ENCODE assay signal across 12 cellular contexts in the genomic region with DNA sequence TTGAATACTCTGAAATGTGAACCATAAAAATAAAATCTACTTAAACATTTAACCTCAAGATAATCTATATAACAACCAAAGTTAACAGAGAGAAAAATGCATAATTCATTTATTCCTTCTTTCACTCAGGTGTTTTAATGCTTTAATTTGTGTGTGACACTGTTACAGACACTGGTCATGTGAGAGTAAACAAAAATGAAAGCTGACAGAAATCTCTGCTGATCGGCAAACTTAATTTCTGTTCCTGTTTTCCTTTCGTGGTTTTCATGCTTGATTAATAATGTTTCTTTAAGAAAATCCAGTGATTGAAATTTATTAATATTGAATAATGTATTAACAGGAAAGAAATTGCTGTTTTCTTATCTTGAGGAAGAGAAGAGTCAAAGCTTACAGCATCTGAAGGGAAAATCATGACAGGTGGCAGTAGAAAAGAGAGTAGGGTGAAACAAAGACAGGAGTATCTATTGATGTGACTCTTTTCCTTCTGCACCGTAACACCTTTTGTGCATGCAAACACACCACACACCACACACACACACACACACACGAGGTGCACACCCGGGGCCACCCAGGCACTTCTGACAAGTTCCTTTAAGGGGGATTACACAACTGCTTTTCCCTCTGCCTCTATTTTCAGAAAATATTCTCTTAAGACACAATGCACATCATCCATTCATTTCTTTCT. TPM values are rescaled to one million over a fixed set of nuclear protein-coding genes. Genes with fewer than 3 reads are reported as not detected.
DNase-seq lines count a peak whose midpoint lies in the region; ATAC-seq, FAIRE-seq and TF ChIP-seq lines count a peak whose summit lies in the region.
"Had no signal": no experiment of that assay in that cellular context is flagged by ENCODE, and none has a peak within 500 bp of the region (broad histone marks: within the 10 kb centered on the region; RNA-seq: fewer than 3 reads in every experiment).

No MANE protein-coding gene starts in this region.

- no peak for TF ChIP-seq RAD21 in GM12878 (IDR thresholded peaks at IDR 0.05; ENCODE audit: insufficient read depth, low read depth, low read length)

- H3K18ac ChIP-seq in mesendoderm (ENCODE audit: low read length) = no peak overlapping the region

- no peak overlapping the region for H4K5ac ChIP-seq in mesendoderm (ENCODE audit: low read length)

- peaks cover 0 to 9% (median 7%) of the 10 kb centered on the region in 3 donors for H3K9me3 Mint-ChIP-seq in T-cell

- no peak overlapping the region for H2BK15ac ChIP-seq in mesendoderm (replicated peaks; ENCODE audit: low read depth)

- H2AK5ac ChIP-seq in mesendoderm (ENCODE audit: low read length) = no peak overlapping the region

- H3K4me2 ChIP-seq in GM12878 (ENCODE audit: control insufficient read depth, insufficient read depth) = peak overlapping the region; percentile 87
- no peak overlapping the region for H3K4me2 ChIP-seq in mesendoderm (ENCODE audit: low read length)

- FAIRE-seq in GM12878 (lab: Jason Lieb, UNC) = peak; percentile 93

- H3K9ac ChIP-seq in GM12878 (ENCODE audit: control insufficient read depth, insufficient read depth, low read length) (no peak overlapping the region), mesendoderm (ENCODE audit: low read length) (no peak overlapping the region)
- H3K9ac ChIP-seq: parathyroid adenoma had no signal

- BruUV-seq in GM12878 (replicated peaks; lab: Mats Ljungman, UMichigan) = no TSS peak

- H3K36me3 Mint-ChIP-seq in T-cell = no peaks in the 10 kb centered on the region

- H3K9me3 ChIP-seq in GM12878 (replicated peaks; ENCODE audit: control insufficient read depth, insufficient read depth, low read length) = no peaks in the 10 kb centered on the region

- H3K79me1 ChIP-seq in mesendoderm (ENCODE audit: low read length) = no peaks in the 10 kb centered on the region

- H3K4me1 Mint-ChIP-seq in T-cell = peaks cover 0 to 2% (median 0%) of the 10 kb centered on the region in 3 donors

- H3K27ac Mint-ChIP-seq in T-cell = no peak overlapping the region

- RAD21 ChIA-PET in GM12878 (lab: Charles Lee; ENCODE audit: unreplicated experiment) = no interaction called here

- CTCF ChIA-PET in GM12878 (lab: Yijun Ruan, JAX) = no interaction called here
- CTCF ChIA-PET in T-cell (lab: Charles Lee) = no interaction called here

- peak overlapping the region; percentile 21 for H2AFZ ChIP-seq in GM12878 (ENCODE audit: control insufficient read depth, low read depth, low read length)
- H2AFZ ChIP-seq: parathyroid adenoma had no signal

- WGBS in GM12878 (ENCODE audit: insufficient coverage, insufficient replicate concordance, low lambda C conversion rate, missing lambda C conversion rate) = 6% methylated on average over 4 of the region's 5 CpGs
- no CpG with 5 or more reads among the region's 5 CpGs for WGBS in mesendoderm (ENCODE audit: extremely low coverage, insufficient coverage, low lambda C conversion rate)

- H3K4me3 ChIP-seq in GM12878 = no peak overlapping the region
- no peak overlapping the region for H3K4me3 ChIP-seq in mesendoderm (ENCODE audit: low read length)
- H3K4me3 ChIP-seq: lung had no signal

- H2BK120ac ChIP-seq in mesendoderm (ENCODE audit: low read depth, low read length) = no peak overlapping the region

- no peak overlapping the region for H2BK5ac ChIP-seq in mesendoderm (ENCODE audit: low read length)

- no peak for TF ChIP-seq EP300 in GM12878 (IDR thresholded peaks at IDR 0.05; ENCODE audit: borderline replicate concordance in 1 of 2, control insufficient read depth in 1 of 2, low read depth in 2 of 2, low read length in 2 of 2)

- H3K79me2 ChIP-seq in GM12878 (ENCODE audit: control insufficient read depth, insufficient read depth, low read length) (no peaks in the 10 kb centered on the region), mesendoderm (ENCODE audit: control insufficient read depth, insufficient read depth, low read length) (no peaks in the 10 kb centered on the region)
- H3K79me2 ChIP-seq: parathyroid adenoma had no signal

- no peak overlapping the region for H4K8ac ChIP-seq in mesendoderm (ENCODE audit: low read depth, low read length)

- peak; percentile 74 for ATAC-seq in GM18868 (IDR thresholded peaks at IDR 0.05; ENCODE audit: unreplicated experiment)
- peak; percentile 77 for ATAC-seq in GM21619 (IDR thresholded peaks at IDR 0.05; ENCODE audit: unreplicated experiment)
- peak; percentile 68 for ATAC-seq in HG03108 (IDR thresholded peaks at IDR 0.05; ENCODE audit: unreplicated experiment)
- peak; percentile 90 for ATAC-seq in GM12878
- no peak for ATAC-seq in T-cell (replicated peaks in 1 of 4)

- SMC1A ChIA-PET in GM12878 (lab: Charles Lee; ENCODE audit: uncharacterized antibody, unreplicated experiment) = no interaction called here

- H3K4me3 Mint-ChIP-seq in T-cell = no peak overlapping the region

- H3K4ac ChIP-seq in mesendoderm (ENCODE audit: low read depth, low read length) = no peak overlapping the region

- H3K36me3 ChIP-seq in GM12878 (ENCODE audit: control insufficient read depth in 2 of 2, insufficient read depth in 2 of 2, low read length in 1 of 2) = no peaks in the 10 kb centered on the region
- H3K36me3 ChIP-seq in mesendoderm (ENCODE audit: control insufficient read depth, insufficient read depth, low read length) = no peaks in the 10 kb centered on the region

- no peak for TF ChIP-seq CTCF in GM12878 (IDR thresholded peaks at IDR 0.05 in 2 of 3, conservative IDR thresholded peaks at IDR 0.05 in 1 of 3; ENCODE audit: control insufficient read depth in 2 of 3, extremely low read depth in 1 of 3, insufficient read depth in 1 of 3, low read depth in 3 of 3, low read length in 3 of 3)

- DNase-seq in GM12878 (ENCODE audit: low read depth, low spot score) (peak; percentile 31), T-cell (no peak), mesendoderm (no peak), T-helper 2 cell (no peak)
- DNase-seq: NCI-H1417; stimulated activated CD4-positive, alpha-beta T cell treated with anti-CD3 and anti-CD28 coated beads, Interleukin-4, amount 100 ng/mL, for 1 hour had no signal

- POLR2A ChIA-PET in GM12878 (lab: Charles Lee) = no interaction called here
- POLR2A ChIA-PET in T-cell (lab: Charles Lee) = no interaction called here

- peak overlapping the region; percentile 52; the same call in 1 of the 2 replicates for H3K27ac ChIP-seq in GM12878 (ENCODE audit: control insufficient read depth, insufficient read depth)
- no peak overlapping the region for H3K27ac ChIP-seq in mesendoderm (ENCODE audit: low read depth, low read length)
- H3K27ac ChIP-seq: parathyroid adenoma had no signal

- H4K20me1 ChIP-seq in GM12878 (ENCODE audit: control insufficient read depth, insufficient read depth) = no peaks in the 10 kb centered on the region

- in situ Hi-C loops in GM12878 (cut with MboI) = no loop called here

- H3K4me1 ChIP-seq in GM12878 (ENCODE audit: control insufficient read depth, insufficient read depth, low read length) (peaks cover 9% of the 10 kb centered on the region), mesendoderm (ENCODE audit: control insufficient read depth, low read depth, low read length) (no peaks in the 10 kb centered on the region)
- H3K4me1 ChIP-seq: parathyroid adenoma had no signal

- H3K27me3 Mint-ChIP-seq in T-cell = no peaks in the 10 kb centered on the region

- no peak overlapping the region for H3K23ac ChIP-seq in mesendoderm (ENCODE audit: low read length)

- H3K27me3 ChIP-seq in GM12878 (replicated peaks in 1 of 2; ENCODE audit: control insufficient read depth in 2 of 2, insufficient read depth in 2 of 2, low read length in 1 of 2) (no peaks in the 10 kb centered on the region), mesendoderm (ENCODE audit: insufficient read depth, low read length, poor library complexity) (no peaks in the 10 kb centered on the region)

- no peak for TF ChIP-seq POLR2A in GM12878 (IDR thresholded peaks at IDR 0.05; ENCODE audit: low read depth, low read length)

- intact Hi-C loops in GM12878 (cut with micrococcal nuclease; ENCODE audit: unreplicated experiment) = no loop called here

- H3K56ac ChIP-seq in mesendoderm (ENCODE audit: low read length) = no peak overlapping the region

RNA-seq across cellular contexts. Expression of a gene that starts 1.6 kb away (rescaled TPM):
- 0.73 and 1.3 TPM in 2 replicates for total RNA-seq in GM12878 (2013; cell fraction: nucleolus; rRNA removed)
- total RNA-seq in GM12878 (2014; rRNA removed) (0.11 TPM in 1 of 2 replicates, not detected in the other), GM12878 (2014; rRNA removed; fragmentation: Illumina TruSeq; extraction: Trizol) (0.13 TPM in 1 of 2 replicates, not detected in the other), GM12878 (2021) (not detected in 2 replicates), T-cell (under 1 TPM in 2 of 5 donors, not detected in 3; 0.33 to 0.49 TPM)
- not detected for polyA plus RNA-seq in GM12878 (2011; ENCODE audit: low read depth)
- polyA plus RNA-seq in GM12878 (2011; rRNA removed) (not detected in 2 replicates), GM12878 (2014; fragmentation: Illumina TruSeq; extraction: Trizol) (not detected in 2 replicates), GM12878 (2014; fragmentation: Nextera tagmentation; extraction: Ambion mirVana) (not detected), GM12878 (2014; rRNA removed) (not detected in 2 replicates), GM12878 (2016; fragmentation: Nextera tagmentation; extraction: Ambion mirVana) (not detected)
- not detected in 2 replicates for polyA plus RNA-seq in GM12878 (2011; cell fraction: cytosol; rRNA removed)
- 0.15 and 0.47 TPM in 2 replicates for polyA plus RNA-seq in GM12878 (2011; cell fraction: nucleus; rRNA removed)
- not detected in 2 replicates for polyA plus RNA-seq in GM12878 (2012)
- polyA minus RNA-seq in GM12878 (2011; rRNA and poly(A)+ RNA removed) = 0.59 and 0.98 TPM in 2 replicates
- polyA minus RNA-seq in GM12878 (2011; cell fraction: cytosol; rRNA and poly(A)+ RNA removed) = not detected in 2 replicates
- 0.48 and 0.85 TPM in 2 replicates for polyA minus RNA-seq in GM12878 (2011; cell fraction: nucleus; rRNA and poly(A)+ RNA removed)
- not detected for polyA plus RNA-seq in mesendoderm (2013, experiment 1 of 2)
- polyA plus RNA-seq in mesendoderm (2013, experiment 2 of 2) = not detected
- total RNA-seq: activated CD8-positive, alpha-beta memory T cell treated with anti-CD3 and anti-CD28 coated beads for 36 hours; lung had no signal
- polyA plus RNA-seq: lung had no signal

RNA-seq across cellular contexts. Expression of a gene that starts 18.0 kb away (rescaled TPM):
- 1.1 and 1.6 TPM in 2 replicates for total RNA-seq in GM12878 (2013; cell fraction: nucleolus; rRNA removed)
- total RNA-seq in GM12878 (2014; rRNA removed) (0.11 TPM in 1 of 2 replicates, not detected in the other), GM12878 (2014; rRNA removed; fragmentation: Illumina TruSeq; extraction: Trizol) (not detected in 2 replicates), GM12878 (2021) (not detected in 2 replicates), T-cell (1 to 10 TPM in 2 of 5 donors, not detected in 3; 1.2 TPM)
- polyA plus RNA-seq in GM12878 (2011; ENCODE audit: low read depth) = not detected
- polyA plus RNA-seq in GM12878 (2011; rRNA removed) (not detected in 2 replicates), GM12878 (2014; fragmentation: Illumina TruSeq; extraction: Trizol) (not detected in 2 replicates), GM12878 (2014; fragmentation: Nextera tagmentation; extraction: Ambion mirVana) (not detected), GM12878 (2014; rRNA removed) (not detected in 2 replicates), GM12878 (2016; fragmentation: Nextera tagmentation; extraction: Ambion mirVana) (not detected)
- polyA plus RNA-seq in GM12878 (2011; cell fraction: cytosol; rRNA removed) = not detected in 2 replicates
- polyA plus RNA-seq in GM12878 (2011; cell fraction: nucleus; rRNA removed) = not detected in 2 replicates
- polyA plus RNA-seq in GM12878 (2012) = not detected in 2 replicates
- 2.1 and 2.5 TPM in 2 replicates for polyA minus RNA-seq in GM12878 (2011; rRNA and poly(A)+ RNA removed)
- not detected in 2 replicates for polyA minus RNA-seq in GM12878 (2011; cell fraction: cytosol; rRNA and poly(A)+ RNA removed)
- polyA minus RNA-seq in GM12878 (2011; cell fraction: nucleus; rRNA and poly(A)+ RNA removed) = 1.2 and 1.9 TPM in 2 replicates
- polyA plus RNA-seq in mesendoderm (2013, experiment 1 of 2) = not detected
- polyA plus RNA-seq in mesendoderm (2013, experiment 2 of 2) = not detected
- total RNA-seq: activated CD8-positive, alpha-beta memory T cell treated with anti-CD3 and anti-CD28 coated beads for 36 hours; lung had no signal
- polyA plus RNA-seq: lung had no signal

RNA-seq across cellular contexts. Expression of a gene that starts 42.0 kb away (rescaled TPM):
- total RNA-seq in GM12878 (2013; cell fraction: nucleolus; rRNA removed) = not detected in 2 replicates
- not detected in 2 replicates for total RNA-seq in GM12878 (2014; rRNA removed)
- total RNA-seq in GM12878 (2014; rRNA removed; fragmentation: Illumina TruSeq; extraction: Trizol) = not detected in 2 replicates
- total RNA-seq in GM12878 (2021) = not detected in 2 replicates
- polyA plus RNA-seq in GM12878 (2011; ENCODE audit: low read depth) = not detected
- polyA plus RNA-seq in GM12878 (2011; rRNA removed) = not detected in 2 replicates
- polyA plus RNA-seq in GM12878 (2011; cell fraction: cytosol; rRNA removed) = not detected in 2 replicates
- not detected in 2 replicates for polyA plus RNA-seq in GM12878 (2011; cell fraction: nucleus; rRNA removed)
- not detected in 2 replicates for polyA plus RNA-seq in GM12878 (2012)
- not detected in 2 replicates for polyA plus RNA-seq in GM12878 (2014; fragmentation: Illumina TruSeq; extraction: Trizol)
- polyA plus RNA-seq in GM12878 (2014; fragmentation: Nextera tagmentation; extraction: Ambion mirVana) = not detected
- polyA plus RNA-seq in GM12878 (2014; rRNA removed) = not detected in 2 replicates
- not detected for polyA plus RNA-seq in GM12878 (2016; fragmentation: Nextera tagmentation; extraction: Ambion mirVana)
- polyA minus RNA-seq in GM12878 (2011; rRNA and poly(A)+ RNA removed) = not detected in 2 replicates
- not detected in 2 replicates for polyA minus RNA-seq in GM12878 (2011; cell fraction: cytosol; rRNA and poly(A)+ RNA removed)
- not detected in 2 replicates for polyA minus RNA-seq in GM12878 (2011; cell fraction: nucleus; rRNA and poly(A)+ RNA removed)
- total RNA-seq in T-cell = not detected
- polyA plus RNA-seq in mesendoderm (2013, experiment 1 of 2) = not detected
- not detected for polyA plus RNA-seq in mesendoderm (2013, experiment 2 of 2)
- total RNA-seq: activated CD8-positive, alpha-beta memory T cell treated with anti-CD3 and anti-CD28 coated beads for 36 hours; lung had no signal
- polyA plus RNA-seq: lung had no signal

RNA-seq across cellular contexts. Expression of a gene that starts 46.6 kb away (rescaled TPM):
- total RNA-seq in GM12878 (2013; cell fraction: nucleolus; rRNA removed) = not detected in 2 replicates
- 0.11 TPM in 1 of 2 replicates, not detected in the other for total RNA-seq in GM12878 (2014; rRNA removed)
- not detected in 2 replicates for total RNA-seq in GM12878 (2014; rRNA removed; fragmentation: Illumina TruSeq; extraction: Trizol)
- total RNA-seq in GM12878 (2021) = not detected in 2 replicates
- polyA plus RNA-seq in GM12878 (2011; ENCODE audit: low read depth) = not detected
- not detected in 2 replicates for polyA plus RNA-seq in GM12878 (2011; rRNA removed)
- not detected in 2 replicates for polyA plus RNA-seq in GM12878 (2011; cell fraction: cytosol; rRNA removed)
- not detected in 2 replicates for polyA plus RNA-seq in GM12878 (2011; cell fraction: nucleus; rRNA removed)
- polyA plus RNA-seq in GM12878 (2012) = not detected in 2 replicates
- not detected in 2 replicates for polyA plus RNA-seq in GM12878 (2014; fragmentation: Illumina TruSeq; extraction: Trizol)
- not detected for polyA plus RNA-seq in GM12878 (2014; fragmentation: Nextera tagmentation; extraction: Ambion mirVana)
- polyA plus RNA-seq in GM12878 (2014; rRNA removed) = not detected in 2 replicates
- polyA plus RNA-seq in GM12878 (2016; fragmentation: Nextera tagmentation; extraction: Ambion mirVana) = not detected
- polyA minus RNA-seq in GM12878 (2011; rRNA and poly(A)+ RNA removed) = not detected in 2 replicates
- not detected in 2 replicates for polyA minus RNA-seq in GM12878 (2011; cell fraction: cytosol; rRNA and poly(A)+ RNA removed)
- polyA minus RNA-seq in GM12878 (2011; cell fraction: nucleus; rRNA and poly(A)+ RNA removed) = not detected in 2 replicates
- total RNA-seq in T-cell = not detected
- polyA plus RNA-seq in mesendoderm (2013, experiment 1 of 2) = not detected
- polyA plus RNA-seq in mesendoderm (2013, experiment 2 of 2) = not detected
- total RNA-seq: activated CD8-positive, alpha-beta memory T cell treated with anti-CD3 and anti-CD28 coated beads for 36 hours had no signal

RNA-seq across cellular contexts. Expression of a gene that starts 46.8 kb away (rescaled TPM):
- 0.44 and 0.51 TPM in 2 replicates for total RNA-seq in GM12878 (2013; cell fraction: nucleolus; rRNA removed)
- total RNA-seq in GM12878 (2014; rRNA removed) (not detected in 2 replicates), GM12878 (2014; rRNA removed; fragmentation: Illumina TruSeq; extraction: Trizol) (not detected in 2 replicates), GM12878 (2021) (not detected in 2 replicates), T-cell (under 1 TPM in 3 of 5 donors, not detected in 2; 0.09 to 0.25 (median 0.14) TPM)
- polyA plus RNA-seq in GM12878 (2011; ENCODE audit: low read depth) = not detected
- polyA plus RNA-seq in GM12878 (2011; rRNA removed) (0.04 TPM in 1 of 2 replicates, not detected in the other), GM12878 (2014; fragmentation: Illumina TruSeq; extraction: Trizol) (not detected in 2 replicates), GM12878 (2014; fragmentation: Nextera tagmentation; extraction: Ambion mirVana) (not detected), GM12878 (2014; rRNA removed) (0.04 TPM in 1 of 2 replicates, not detected in the other), GM12878 (2016; fragmentation: Nextera tagmentation; extraction: Ambion mirVana) (not detected)
- not detected in 2 replicates for polyA plus RNA-seq in GM12878 (2011; cell fraction: cytosol; rRNA removed)
- polyA plus RNA-seq in GM12878 (2011; cell fraction: nucleus; rRNA removed) = 0.13 TPM in 1 of 2 replicates, not detected in the other
- not detected in 2 replicates for polyA plus RNA-seq in GM12878 (2012)
- 0.26 TPM in 1 of 2 replicates, not detected in the other for polyA minus RNA-seq in GM12878 (2011; rRNA and poly(A)+ RNA removed)
- not detected in 2 replicates for polyA minus RNA-seq in GM12878 (2011; cell fraction: cytosol; rRNA and poly(A)+ RNA removed)
- 0.36 and 0.38 TPM in 2 replicates for polyA minus RNA-seq in GM12878 (2011; cell fraction: nucleus; rRNA and poly(A)+ RNA removed)
- polyA plus RNA-seq in mesendoderm (2013, experiment 1 of 2) = not detected
- not detected for polyA plus RNA-seq in mesendoderm (2013, experiment 2 of 2)
- total RNA-seq: activated CD8-positive, alpha-beta memory T cell treated with anti-CD3 and anti-CD28 coated beads for 36 hours; lung had no signal
- polyA plus RNA-seq: lung had no signal

Comparison
In these comparisons a context has a peak if more than half of its experiments do, and no peak if none do; other contexts are left out.
1. ATAC-seq: peak in GM18868 (single experiment), GM21619 (single experiment), HG03108 (single experiment) and GM12878 (single experiment); none in T-cell (0 of 4).